In genomic region chrX:261858-262390, GRCh38 we compare ENCODE assay signal across 1 cellular context.
TF ChIP-seq lines count a peak whose summit lies in the region.

No MANE protein-coding gene starts in this region.

TF ChIP-seq in GM23338, 12 proteins besides CTCF, POLR2A, EP300 and RAD21 (continued from another document):
- TF ChIP-seq ZNF462 (CRISPR knock-in tag; IDR thresholded peaks at IDR 0.05) (no peak), STAT1 (IDR thresholded peaks at IDR 0.05; ENCODE audit: unreplicated experiment) (no peak)
